8 cellular contexts compared by ENCODE assay signal in genomic region chr15:84979651-84980050, GRCh38. TPM values are rescaled to one million over a fixed set of nuclear protein-coding genes. Genes with fewer than 3 reads are reported as not detected.
DNase-seq lines count a peak whose midpoint lies in the region; ATAC-seq and TF ChIP-seq lines count a peak whose summit lies in the region.

No MANE protein-coding gene starts in this region.

- no peaks in the 10 kb centered on the region for H3K27me3 Mint-ChIP-seq in activated naive CD4-positive, alpha-beta T cell treated with anti-CD3 and anti-CD28 coated beads for 36 hours (ENCODE audit: low read depth)

- DNase-seq in activated naive CD4-positive, alpha-beta T cell treated with anti-CD3 and anti-CD28 coated beads for 36 hours = no peak
- DNase-seq in activated naive CD4-positive, alpha-beta T cell treated with anti-CD3 and anti-CD28 coated beads, Interleukin-2, amount 50 U/mL, for 16 hours = no peak
- no peak for DNase-seq in mammary epithelial cell
- peak; percentile 49 for DNase-seq in lower lobe of right lung
- peak; percentile 65 for DNase-seq in upper lobe of right lung
- no peak for DNase-seq in dermis blood vessel endothelial cell
- no peak for DNase-seq in AG08396 (ENCODE audit: low spot score)

- peaks cover 14% of the 10 kb centered on the region for H3K4me1 ChIP-seq in mammary epithelial cell (ENCODE audit: insufficient read depth, low read length)
- peaks cover 28% of the 10 kb centered on the region for H3K4me1 ChIP-seq in lower lobe of right lung
- peaks cover 24% of the 10 kb centered on the region for H3K4me1 ChIP-seq in upper lobe of right lung

- peak overlapping the region; percentile 92 for H2AFZ ChIP-seq in mammary epithelial cell (ENCODE audit: low read depth, low read length)

- H3K4me3 Mint-ChIP-seq in activated naive CD4-positive, alpha-beta T cell treated with anti-CD3 and anti-CD28 coated beads for 36 hours = peak overlapping the region; percentile 92

- H3K27me3 ChIP-seq in mammary epithelial cell (ENCODE audit: insufficient read depth, low read length) = no peaks in the 10 kb centered on the region
- H3K27me3 ChIP-seq in lower lobe of right lung (ENCODE audit: low read depth) = no peaks in the 10 kb centered on the region
- no peaks in the 10 kb centered on the region for H3K27me3 ChIP-seq in upper lobe of right lung

- TF ChIP-seq CTCF in mammary epithelial cell (conservative IDR thresholded peaks at IDR 0.05 in 1 of 2, IDR thresholded peaks at IDR 0.05 in 1 of 2; ENCODE audit: extremely low read depth in 1 of 2, insufficient read depth in 1 of 2, low read depth in 1 of 2, low read length in 2 of 2) (no peak), lower lobe of right lung (IDR thresholded peaks at IDR 0.05) (no peak), upper lobe of right lung (IDR thresholded peaks at IDR 0.05) (no peak)

- intact Hi-C loops in activated naive CD4-positive, alpha-beta T cell treated with anti-CD3 and anti-CD28 coated beads for 36 hours (cut with micrococcal nuclease) = loop anchor here (1.0 to 10.0 kb wide), 4 partner anchors 51 to 725 kb away; no protein-coding TSS in a partner anchor
- intact Hi-C loops in mammary epithelial cell (cut with micrococcal nuclease) (no loop called here), lower lobe of right lung (cut with DNase I) (no loop called here), upper lobe of right lung (cut with DNase I) (no loop called here)

- BruUV-seq in mammary epithelial cell (replicated peaks; lab: Mats Ljungman, UMichigan) = no TSS peak

- no peaks in the 10 kb centered on the region for H3K9me3 Mint-ChIP-seq in activated naive CD4-positive, alpha-beta T cell treated with anti-CD3 and anti-CD28 coated beads for 36 hours

- peaks cover 26% of the 10 kb centered on the region for H3K79me2 ChIP-seq in mammary epithelial cell (ENCODE audit: insufficient read depth, low read length)

- H3K4me3 ChIP-seq in mammary epithelial cell (replicated peaks in 1 of 3; ENCODE audit: insufficient read depth in 1 of 3, low read depth in 2 of 3, low read length in 3 of 3) = peak overlapping the region in 1 of 3 experiments; percentile 64
- peak overlapping the region; percentile 94 for H3K4me3 ChIP-seq in lower lobe of right lung
- peak overlapping the region; percentile 95 for H3K4me3 ChIP-seq in upper lobe of right lung

- peak overlapping the region; percentile 89 for H3K4me2 ChIP-seq in mammary epithelial cell (ENCODE audit: insufficient read depth, low read depth, low read length)

- peaks cover 3% of the 10 kb centered on the region for H3K36me3 Mint-ChIP-seq in activated naive CD4-positive, alpha-beta T cell treated with anti-CD3 and anti-CD28 coated beads for 36 hours (ENCODE audit: low read depth)

- H3K27ac Mint-ChIP-seq in activated naive CD4-positive, alpha-beta T cell treated with anti-CD3 and anti-CD28 coated beads for 36 hours = no peak overlapping the region

- no peaks in the 10 kb centered on the region for H4K20me1 ChIP-seq in mammary epithelial cell (ENCODE audit: insufficient read depth, low read length)

- ATAC-seq in lower lobe of right lung = no peak
- ATAC-seq in upper lobe of right lung = no peak
- no peak for ATAC-seq in GM19023 (IDR thresholded peaks at IDR 0.05; ENCODE audit: unreplicated experiment)

- dilution Hi-C loops in mammary epithelial cell (cut with HindIII; ENCODE audit: low sequenced_read_pairs) = no loop called here

- H3K27ac ChIP-seq in mammary epithelial cell (ENCODE audit: insufficient read depth, low read depth, low read length) (no peak overlapping the region), lower lobe of right lung (peak overlapping the region; percentile 93), upper lobe of right lung (no peak overlapping the region)

- no peak overlapping the region for H3K9ac ChIP-seq in mammary epithelial cell (ENCODE audit: insufficient read depth, low read length)

- no peaks in the 10 kb centered on the region for H3K9me3 ChIP-seq in mammary epithelial cell (replicated peaks; ENCODE audit: insufficient read depth, low read length)
- no peaks in the 10 kb centered on the region for H3K9me3 ChIP-seq in lower lobe of right lung
- H3K9me3 ChIP-seq in upper lobe of right lung = no peaks in the 10 kb centered on the region

- H3K36me3 ChIP-seq in mammary epithelial cell (ENCODE audit: insufficient read depth, low read length) (no peaks in the 10 kb centered on the region), lower lobe of right lung (no peaks in the 10 kb centered on the region), upper lobe of right lung (no peaks in the 10 kb centered on the region)

- peaks cover 31% of the 10 kb centered on the region for H3K4me1 Mint-ChIP-seq in activated naive CD4-positive, alpha-beta T cell treated with anti-CD3 and anti-CD28 coated beads for 36 hours (ENCODE audit: low read depth)

- CTCF ChIA-PET in activated naive CD4-positive, alpha-beta T cell treated with anti-CD3 and anti-CD28 coated beads for 36 hours (lab: Charles Lee) = interaction anchor here (0.9 kb wide), 1 partner anchor 35 kb away, joined by 3 read pairs; no protein-coding TSS in a partner anchor
- CTCF ChIA-PET in mammary epithelial cell (lab: Charles Lee; ENCODE audit: low non-redundant PET) = no interaction called here

- in situ Hi-C loops in mammary epithelial cell (cut with MboI; ENCODE audit: low sequenced_read_pairs in 2 of 2) = no loop called here

- 63% methylated on average over 15 of the region's 16 CpGs for WGBS in mammary epithelial cell (ENCODE audit: low coverage, missing lambda C conversion rate)

RNA-seq across cellular contexts. Expression of gene PDE8A, which starts 2.0 kb away (rescaled TPM):
- total RNA-seq in activated naive CD4-positive, alpha-beta T cell treated with anti-CD3 and anti-CD28 coated beads for 36 hours = 10 to 100 TPM; 28.8 to 29.2 TPM
- total RNA-seq in mammary epithelial cell (10 to 100 TPM; 19.3 to 26.8 TPM), lower lobe of right lung (49.2 TPM), upper lobe of right lung (54.7 TPM), dermis blood vessel endothelial cell (69.8 and 85.3 TPM in 2 replicates)
- polyA plus RNA-seq in mammary epithelial cell = 22.9 TPM
- polyA minus RNA-seq in mammary epithelial cell = 79.3 TPM

Comparison
In these comparisons a context has a peak if more than half of its experiments do, and no peak if none do; other contexts are left out.
1. DNase-seq: peak in lower lobe of right lung (single experiment) and upper lobe of right lung (single experiment); none in activated naive CD4-positive, alpha-beta T cell treated with anti-CD3 and anti-CD28 coated beads for 36 hours (single experiment), activated naive CD4-positive, alpha-beta T cell treated with anti-CD3 and anti-CD28 coated beads, Interleukin-2, amount 50 U/mL, for 16 hours (single experiment), mammary epithelial cell (single experiment), dermis blood vessel endothelial cell (single experiment) and AG08396 (single experiment).